Comparison of ENCODE assay signal across 1 cellular context in genomic region chr1:85587846-85588245, GRCh38.
TF ChIP-seq lines count a peak whose summit lies in the region.

No MANE protein-coding gene starts in this region.

TF ChIP-seq in H1, 55 proteins besides CTCF, POLR2A, EP300 and RAD21:
- TF ChIP-seq NRF1 (IDR thresholded peaks at IDR 0.05; ENCODE audit: low read depth, low read length) (no peak), MAX (IDR thresholded peaks at IDR 0.05) (peak; percentile 79)
